In genomic region chr12:54357802-54358619, GRCh38 we compare ENCODE assay signal across 8 cellular contexts. TPM values are rescaled to one million over a fixed set of nuclear protein-coding genes. Genes with fewer than 3 reads are reported as not detected.
DNase-seq lines count a peak whose midpoint lies in the region; ATAC-seq and TF ChIP-seq lines count a peak whose summit lies in the region.

No MANE protein-coding gene starts in this region.

- H3K27me3 Mint-ChIP-seq in naive thymus-derived CD4-positive, alpha-beta T cell = no peaks in the 10 kb centered on the region

- H3K36me3 ChIP-seq in naive thymus-derived CD4-positive, alpha-beta T cell (ENCODE audit: control insufficient read depth in 2 of 3, insufficient read depth in 3 of 3, low read length in 3 of 3) = no peaks in the 10 kb centered on the region

- no peak overlapping the region for H3K4me3 Mint-ChIP-seq in naive thymus-derived CD4-positive, alpha-beta T cell

- DNase-seq in DMS153 (lab: John Stamatoyannopoulos, UW) (peak; percentile 27), SHP77 treated with DMSO at 0.1 percent for 48 hours (lab: John Stamatoyannopoulos, UW) (peak; percentile 48), cerebellum (ENCODE audit: low spot score) (peak; percentile 87), HEK293T (ENCODE audit: extremely low spot score) (no peak), epidermal melanocyte (ENCODE audit: insufficient read length, low spot score) (no peak)
- peak in 7 of 9 donors; percentile 23 to 72 (median 36) for DNase-seq in naive thymus-derived CD4-positive, alpha-beta T cell

- H3K36me3 Mint-ChIP-seq in naive thymus-derived CD4-positive, alpha-beta T cell = no peaks in the 10 kb centered on the region

- H3K27me3 ChIP-seq in naive thymus-derived CD4-positive, alpha-beta T cell (ENCODE audit: control insufficient read depth in 2 of 2, insufficient read depth in 2 of 2, low read length in 2 of 2) = no peaks in the 10 kb centered on the region

- CTCF ChIA-PET in naive thymus-derived CD4-positive, alpha-beta T cell (lab: Charles Lee) = interaction anchor here (0.6 to 4.0 kb wide), 8 partner anchors 10 to 143 kb away, joined by 3 to 41 read pairs (median 6); partner anchors contain the start of gene COPZ1
- CTCF ChIA-PET in HEK293T (lab: Yijun Ruan, JAX) = interaction anchor here (1.4 to 2.6 kb wide), 4 partner anchors 21 to 144 kb away, joined by 3 to 17 read pairs (median 10); no protein-coding TSS in a partner anchor

- POLR2A ChIA-PET in naive thymus-derived CD4-positive, alpha-beta T cell (lab: Charles Lee) = interaction anchor here (0.7 to 5.6 kb wide), 13 partner anchors 10 to 106 kb away, joined by 3 to 68 read pairs (median 5); partner anchors contain the start of genes CBX5, COPZ1 and HNRNPA1
- POLR2A ChIA-PET in HEK293T (lab: Yijun Ruan, JAX) = interaction anchor here (0.9 to 5.6 kb wide), 12 partner anchors 17 to 140 kb away, joined by 3 to 53 read pairs (median 6); partner anchors contain the start of genes CBX5, COPZ1 and HNRNPA1

- H3K4me3 ChIP-seq in naive thymus-derived CD4-positive, alpha-beta T cell (ENCODE audit: low read length) = peak overlapping the region; percentile 88

- peak; percentile 37 for ATAC-seq in HG03354 (IDR thresholded peaks at IDR 0.05; ENCODE audit: poor library complexity, severe bottlenecking, unreplicated experiment)
- ATAC-seq in naive thymus-derived CD4-positive, alpha-beta T cell = no peak
- ATAC-seq in GM18868 (IDR thresholded peaks at IDR 0.05; ENCODE audit: unreplicated experiment) = no peak

- H3K9me3 Mint-ChIP-seq in naive thymus-derived CD4-positive, alpha-beta T cell = no peaks in the 10 kb centered on the region

- peak overlapping the region; percentile 85 for H3K27ac ChIP-seq in naive thymus-derived CD4-positive, alpha-beta T cell (ENCODE audit: low read depth, low read length)

- peak overlapping the region in 1 of 9 donors; percentile 78 for H3K27ac Mint-ChIP-seq in naive thymus-derived CD4-positive, alpha-beta T cell

- intact Hi-C loops in naive thymus-derived CD4-positive, alpha-beta T cell (cut with micrococcal nuclease) = loop anchor here in 1 of 2 donors (1.0 to 2.0 kb wide), 2 partner anchors 55 to 169 kb away; no protein-coding TSS in a partner anchor

- H3K4me1 Mint-ChIP-seq in naive thymus-derived CD4-positive, alpha-beta T cell = peaks cover under 1 to 20% (median 7%) of the 10 kb centered on the region in 7 donors

- no peaks in the 10 kb centered on the region for H3K9me3 ChIP-seq in naive thymus-derived CD4-positive, alpha-beta T cell (ENCODE audit: control insufficient read depth in 2 of 3, low read length in 3 of 3)

- peaks cover 5 to 15% of the 10 kb centered on the region in 2 donors for H3K4me1 ChIP-seq in naive thymus-derived CD4-positive, alpha-beta T cell (ENCODE audit: control insufficient read depth in 2 of 2, insufficient read depth in 2 of 2, low read length in 2 of 2)

TF ChIP-seq in HEK293T, 16 proteins besides CTCF, POLR2A, EP300 and RAD21:
- TF ChIP-seq PKNOX1 (IDR thresholded peaks at IDR 0.05) (no peak), LEF1 (IDR thresholded peaks at IDR 0.05; ENCODE audit: borderline replicate concordance) (no peak), CTBP1 (IDR thresholded peaks at IDR 0.05; ENCODE audit: borderline replicate concordance) (no peak), ZNF384 (IDR thresholded peaks at IDR 0.05) (no peak)

RNA-seq across cellular contexts. Expression of gene GPR84, which starts 6.3 kb away (rescaled TPM):
- 0.36 TPM for total RNA-seq in cerebellum
- 10 to 100 TPM in 1 of 5 experiments, 1 to 10 TPM in 2, not detected in 2; 1.2 to 13.1 (median 3.9) TPM for total RNA-seq in naive thymus-derived CD4-positive, alpha-beta T cell
- polyA plus RNA-seq in naive thymus-derived CD4-positive, alpha-beta T cell = not detected

RNA-seq across cellular contexts. Expression of gene ZNF385A, which starts 26.5 kb away (rescaled TPM):
- 1.7 TPM for total RNA-seq in cerebellum
- total RNA-seq in naive thymus-derived CD4-positive, alpha-beta T cell = 10 to 100 TPM in 1 of 5 experiments, 1 to 10 TPM in 4; 1.3 to 69.9 (median 1.4) TPM
- polyA plus RNA-seq in naive thymus-derived CD4-positive, alpha-beta T cell = under 1 TPM; 0.39 to 0.78 TPM

RNA-seq across cellular contexts. Expression of gene COPZ1, which starts 33.1 kb away (rescaled TPM):
- 52.3 TPM for total RNA-seq in cerebellum
- 100 to 1,000 TPM in 1 of 5 experiments, 10 to 100 TPM in 4; 47.5 to 141 (median 80.0) TPM for total RNA-seq in naive thymus-derived CD4-positive, alpha-beta T cell
- polyA plus RNA-seq in naive thymus-derived CD4-positive, alpha-beta T cell = 100 to 1,000 TPM; 131 to 171 TPM

RNA-seq across cellular contexts. Expression of gene NFE2, which starts 57.2 kb away (rescaled TPM):
- total RNA-seq in cerebellum = 1.3 TPM
- 10 to 100 TPM in 1 of 5 experiments, 1 to 10 TPM in 1, not detected in 3; 2.0 to 23.3 TPM for total RNA-seq in naive thymus-derived CD4-positive, alpha-beta T cell
- under 1 TPM in 1 of 2 donors, not detected in 1; 0.61 TPM for polyA plus RNA-seq in naive thymus-derived CD4-positive, alpha-beta T cell

Comparison
In these comparisons a context has a peak if more than half of its experiments do, and no peak if none do; other contexts are left out.
1. DNase-seq: peak in DMS153 (single experiment), SHP77 treated with DMSO at 0.1 percent for 48 hours (single experiment), cerebellum (single experiment) and naive thymus-derived CD4-positive, alpha-beta T cell (7 of 9); none in HEK293T (single experiment) and epidermal melanocyte (single experiment).